Comparison of ENCODE assay signal across 8 cellular contexts in the genomic region with DNA sequence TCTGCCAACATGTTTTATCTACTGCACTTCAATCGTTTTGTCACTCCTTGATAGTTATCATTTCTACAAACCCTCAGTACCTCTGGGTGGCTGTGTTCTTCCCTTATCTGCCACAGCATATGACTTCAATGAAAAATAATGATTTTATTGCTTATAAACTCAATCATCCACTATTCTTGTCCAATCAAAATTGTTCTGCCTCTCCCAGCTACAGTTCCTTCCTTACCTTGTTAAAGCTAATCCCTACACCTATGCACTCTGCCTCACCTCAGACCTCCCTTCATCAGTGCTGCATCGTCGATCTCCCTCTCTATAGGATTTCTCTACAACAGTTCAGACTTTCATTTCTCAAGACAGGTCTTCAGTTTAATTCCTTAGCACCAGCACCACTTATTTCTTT.
"Had no signal": no experiment of that assay in that cellular context is flagged by ENCODE, and none has a peak within 500 bp of the region (broad histone marks: within the 10 kb centered on the region; RNA-seq: fewer than 3 reads in every experiment).

No MANE protein-coding gene starts in this region.

- H3K27ac ChIP-seq: HL-60 had no signal

- H3K27me3 Mint-ChIP-seq: IgD-negative memory B cell had no signal

- DNase-seq: H9, HCEC 1CT, KBM-7 had no signal

- ATAC-seq: GM23338 had no signal

- FAIRE-seq: H1, H54 had no signal

- H3K4me3 Mint-ChIP-seq: GM23338, H9, IgD-negative memory B cell had no signal

- H3K4me3 ChIP-seq: GM23338 had no signal

- H3K27ac Mint-ChIP-seq: GM23338, H9, IgD-negative memory B cell had no signal
